In genomic region chr6:166406197-166406596, GRCh38 we compare ENCODE assay signal across 1 cellular context.
TF ChIP-seq lines count a peak whose summit lies in the region.

No MANE protein-coding gene starts in this region.

TF ChIP-seq in HepG2, 621 proteins besides CTCF, POLR2A, EP300 and RAD21 (continued from another document):
- no peak for TF ChIP-seq REST (IDR thresholded peaks at IDR 0.05; ENCODE audit: borderline replicate concordance in 1 of 2, low read depth in 1 of 2, low read length in 2 of 2)
- no peak for TF ChIP-seq NCOA2 (CRISPR knock-in tag; IDR thresholded peaks at IDR 0.05)
- no peak for TF ChIP-seq SMYD3 (CRISPR knock-in tag; IDR thresholded peaks at IDR 0.05)
- TF ChIP-seq FOXJ3 (CRISPR knock-in tag; IDR thresholded peaks at IDR 0.05; ENCODE audit: borderline replicate concordance), result no peak
- TF ChIP-seq KDM5B (CRISPR knock-in tag; IDR thresholded peaks at IDR 0.05; ENCODE audit: borderline replicate concordance), result peak; percentile 37; the same call in 1 of the 2 replicates
- peak; percentile 49 for TF ChIP-seq ZNF687 (CRISPR knock-in tag; IDR thresholded peaks at IDR 0.05)
- no peak for TF ChIP-seq RAD51 (IDR thresholded peaks at IDR 0.05; ENCODE audit: borderline replicate concordance)
- no peak for TF ChIP-seq ZNF670 (CRISPR knock-in tag; IDR thresholded peaks at IDR 0.05; ENCODE audit: borderline replicate concordance)
- no peak for TF ChIP-seq MLXIP (CRISPR knock-in tag; IDR thresholded peaks at IDR 0.05; ENCODE audit: borderline replicate concordance)
- TF ChIP-seq MAF1 (CRISPR knock-in tag; IDR thresholded peaks at IDR 0.05; ENCODE audit: borderline replicate concordance), result no peak
- TF ChIP-seq ZNF512 (CRISPR knock-in tag; IDR thresholded peaks at IDR 0.05), result no peak
- no peak for TF ChIP-seq ZSCAN12 (CRISPR knock-in tag; IDR thresholded peaks at IDR 0.05)
- TF ChIP-seq SMARCE1 (IDR thresholded peaks at IDR 0.05; ENCODE audit: borderline replicate concordance), result no peak
- TF ChIP-seq RBAK (CRISPR knock-in tag; IDR thresholded peaks at IDR 0.05), result no peak
- TF ChIP-seq ZNF205 (CRISPR knock-in tag; IDR thresholded peaks at IDR 0.05), result 0 out of 2 replicates have a peak, but pooled peaks have one; percentile 28
- TF ChIP-seq MAX (IDR thresholded peaks at IDR 0.05), result 0 out of 2 replicates have a peak, but pooled peaks have one; percentile 22
- TF ChIP-seq ATF7-NPFF (CRISPR knock-in tag; IDR thresholded peaks at IDR 0.05; ENCODE audit: low read depth), result no peak
- no peak for TF ChIP-seq ZNF333 (CRISPR knock-in tag; IDR thresholded peaks at IDR 0.05; ENCODE audit: borderline replicate concordance)
- 0 out of 2 replicates have a peak, but pooled peaks have one; percentile 27 for TF ChIP-seq ZNF572 (CRISPR knock-in tag; IDR thresholded peaks at IDR 0.05)
- TF ChIP-seq RXRA (CRISPR knock-in tag; IDR thresholded peaks at IDR 0.05), result peak; percentile 34; the same call in 1 of the 2 replicates
- no peak for TF ChIP-seq DMAP1 (CRISPR knock-in tag; IDR thresholded peaks at IDR 0.05)
- TF ChIP-seq HOXA3 (CRISPR knock-in tag; IDR thresholded peaks at IDR 0.05), result 0 out of 2 replicates have a peak, but pooled peaks have one; percentile 24
- no peak for TF ChIP-seq ZNF816 (CRISPR knock-in tag; IDR thresholded peaks at IDR 0.05; ENCODE audit: borderline replicate concordance)
- TF ChIP-seq HOXA5 (CRISPR knock-in tag; IDR thresholded peaks at IDR 0.05), result no peak
- TF ChIP-seq PBX3 (CRISPR knock-in tag; IDR thresholded peaks at IDR 0.05; ENCODE audit: borderline replicate concordance), result no peak
- TF ChIP-seq BRCA1 (CRISPR knock-in tag; IDR thresholded peaks at IDR 0.05), result no peak
- TF ChIP-seq DR1 (CRISPR knock-in tag; IDR thresholded peaks at IDR 0.05), result no peak
- TF ChIP-seq ZNF782 (CRISPR knock-in tag; IDR thresholded peaks at IDR 0.05; ENCODE audit: borderline replicate concordance), result 0 out of 2 replicates have a peak, but pooled peaks have one; percentile 6
- no peak for TF ChIP-seq ZSCAN20 (CRISPR knock-in tag; IDR thresholded peaks at IDR 0.05; ENCODE audit: borderline replicate concordance)
- TF ChIP-seq FOXC1 (CRISPR knock-in tag; IDR thresholded peaks at IDR 0.05; ENCODE audit: borderline replicate concordance), result no peak
- no peak for TF ChIP-seq POGZ (CRISPR knock-in tag; IDR thresholded peaks at IDR 0.05)
- no peak for TF ChIP-seq KDM4B (CRISPR knock-in tag; IDR thresholded peaks at IDR 0.05)
